ENCODE assay signal across 26 cellular contexts in genomic region chr10:28274475-28274874, GRCh38.
"Had no signal": no experiment of that assay in that cellular context is flagged by ENCODE, and none has a peak within 500 bp of the region (broad histone marks: within the 10 kb centered on the region; RNA-seq: fewer than 3 reads in every experiment).

No MANE protein-coding gene starts in this region.

- H3K4me1 ChIP-seq: lower lobe of right lung, pancreas, prostate gland, spleen, upper lobe of left lung, vagina had no signal

- H3K4me3 Mint-ChIP-seq: naive B cell; natural killer cell treated with Interleukin-12 subunit alpha and Interleukin-12 subunit beta and Interleukin-15 and Interleukin-18, amount 100 ng/mL, for 72 hours; stimulated activated effector memory CD8-positive, alpha-beta T cell treated with anti-CD3 and anti-CD28 coated beads, Interleukin-12 subunit alpha, Interleukin-12 subunit beta, amount 100 ng/mL, for 72 hours; stimulated activated naive CD8-positive, alpha-beta T cell treated with anti-CD3 and anti-CD28 coated beads, Interleukin-15, amount 100 ng/mL, for 72 hours had no signal

- H3K9me3 Mint-ChIP-seq: naive B cell; natural killer cell treated with Interleukin-12 subunit alpha and Interleukin-12 subunit beta and Interleukin-15 and Interleukin-18, amount 100 ng/mL, for 72 hours; stimulated activated effector memory CD8-positive, alpha-beta T cell treated with anti-CD3 and anti-CD28 coated beads, Interleukin-12 subunit alpha, Interleukin-12 subunit beta, amount 100 ng/mL, for 72 hours; stimulated activated naive CD8-positive, alpha-beta T cell treated with anti-CD3 and anti-CD28 coated beads, Interleukin-15, amount 100 ng/mL, for 72 hours had no signal

- H3K27ac Mint-ChIP-seq: naive B cell; natural killer cell treated with Interleukin-12 subunit alpha and Interleukin-12 subunit beta and Interleukin-15 and Interleukin-18, amount 100 ng/mL, for 72 hours; stimulated activated effector memory CD8-positive, alpha-beta T cell treated with anti-CD3 and anti-CD28 coated beads, Interleukin-12 subunit alpha, Interleukin-12 subunit beta, amount 100 ng/mL, for 72 hours had no signal

- H3K27ac ChIP-seq: left lung, lower lobe of right lung, pancreas, prostate gland, spleen, transverse colon, upper lobe of left lung, vagina had no signal

- H3K27me3 Mint-ChIP-seq: naive B cell; natural killer cell treated with Interleukin-12 subunit alpha and Interleukin-12 subunit beta and Interleukin-15 and Interleukin-18, amount 100 ng/mL, for 72 hours; stimulated activated naive CD8-positive, alpha-beta T cell treated with anti-CD3 and anti-CD28 coated beads, Interleukin-15, amount 100 ng/mL, for 72 hours had no signal

- ATAC-seq: left cardiac atrium; lower lobe of right lung; natural killer cell treated with Interleukin-12 subunit alpha and Interleukin-12 subunit beta and Interleukin-15 and Interleukin-18, amount 100 ng/mL, for 72 hours; pancreas; right cardiac atrium; sciatic nerve; stimulated activated effector memory CD8-positive, alpha-beta T cell treated with anti-CD3 and anti-CD28 coated beads, Interleukin-12 subunit alpha, Interleukin-12 subunit beta, amount 100 ng/mL, for 72 hours; stimulated activated naive CD8-positive, alpha-beta T cell treated with anti-CD3 and anti-CD28 coated beads, Interleukin-15, amount 100 ng/mL, for 72 hours had no signal

- H3K4me3 ChIP-seq: left lung, lower lobe of right lung, pancreas, prostate gland, spleen, transverse colon, upper lobe of left lung, vagina had no signal

- DNase-seq: hippocampal formation; kidney glomerular epithelial cell; left cardiac atrium; left lung; lower lobe of right lung; mammary epithelial cell; mesenchymal stem cell; naive B cell; nucleus accumbens; pancreas; posterior cingulate gyrus; retina; right cardiac atrium; small intestine; spleen; stimulated activated CD4-positive, alpha-beta T cell treated with anti-CD3 and anti-CD28 coated beads, Interleukin-4, amount 100 ng/mL, for 24 hours; stimulated activated naive CD4-positive, alpha-beta T cell treated with Interleukin-2 at 50 U/mL for 16 hours; stimulated activated naive CD8-positive, alpha-beta T cell treated with anti-CD3 and anti-CD28 coated beads, Interleukin-15, amount 100 ng/mL, for 72 hours; substantia nigra; transverse colon; upper lobe of left lung had no signal

- H3K36me3 ChIP-seq: left lung, lower lobe of right lung, pancreas, prostate gland, spleen, transverse colon, upper lobe of left lung, vagina had no signal

- H3K27me3 ChIP-seq: left lung, pancreas, spleen, transverse colon, upper lobe of left lung, vagina had no signal

- H3K4me1 Mint-ChIP-seq: naive B cell had no signal

- H3K9me3 ChIP-seq: left lung, lower lobe of right lung, pancreas, prostate gland, spleen, transverse colon, upper lobe of left lung, vagina had no signal

- H3K36me3 Mint-ChIP-seq: naive B cell; natural killer cell treated with Interleukin-12 subunit alpha and Interleukin-12 subunit beta and Interleukin-15 and Interleukin-18, amount 100 ng/mL, for 72 hours; stimulated activated effector memory CD8-positive, alpha-beta T cell treated with anti-CD3 and anti-CD28 coated beads, Interleukin-12 subunit alpha, Interleukin-12 subunit beta, amount 100 ng/mL, for 72 hours had no signal
